ENCODE assay signal across 8 cellular contexts in genomic region chr6:151807513-151808330, GRCh38. TPM values are rescaled to one million over a fixed set of nuclear protein-coding genes. Genes with fewer than 3 reads are reported as not detected.
DNase-seq lines count a peak whose midpoint lies in the region; TF ChIP-seq lines count a peak whose summit lies in the region.

Gene ESR1 (plus strand): TSS chr6:151807682. CDS start chr6:151807913, 231 bp downstream.

- H2BK5ac ChIP-seq in mesendoderm (ENCODE audit: low read length): no peak within 1 kb of the TSS

- peak within 1 kb of the TSS; percentile 67 for H3K4me2 ChIP-seq in mesendoderm (ENCODE audit: low read length)

- DNase-seq in D341Med (ENCODE audit: low spot score) (peak; percentile 46), LNCaP clone FGC (ENCODE audit: low read depth) (peak; percentile 15), coronary artery (ENCODE audit: low spot score) (no peak), mesendoderm (peak; percentile 71), uterus (peak; percentile 71 to 83), hepatic stellate cell (ENCODE audit: low spot score) (no peak), OCI-M2 (lab: John Stamatoyannopoulos, UW; ENCODE audit: unreplicated experiment) (no peak)
- no peak for DNase-seq in effector CD8-positive, alpha-beta T cell (lab: John Stamatoyannopoulos, UW)

- H3K4me3 ChIP-seq in LNCaP clone FGC (ENCODE audit: low read depth, low read length) (no peak within 1 kb of the TSS), coronary artery (peak within 1 kb of the TSS; percentile 83), mesendoderm (ENCODE audit: low read length) (no peak within 1 kb of the TSS), uterus (peak within 1 kb of the TSS; percentile 44 to 59)

- no peak within 1 kb of the TSS for H4K5ac ChIP-seq in mesendoderm (ENCODE audit: low read length)

- H3K27ac ChIP-seq in coronary artery: peak within 1 kb of the TSS; percentile 48 to 66
- no peak within 1 kb of the TSS for H3K27ac ChIP-seq in mesendoderm (ENCODE audit: low read depth, low read length)
- H3K27ac ChIP-seq in uterus: peak within 1 kb of the TSS; percentile 95 to 99

- no peaks in the 10 kb centered on the region for H3K36me3 ChIP-seq in mesendoderm (ENCODE audit: control insufficient read depth, insufficient read depth, low read length)
- H3K36me3 ChIP-seq in uterus: no peaks in the 10 kb centered on the region

- TF ChIP-seq CTCF in LNCaP clone FGC (IDR thresholded peaks at IDR 0.05; ENCODE audit: control insufficient read depth, extremely low read depth, insufficient read depth): no peak
- no peak for TF ChIP-seq CTCF in coronary artery (IDR thresholded peaks at IDR 0.05)
- peak in 1 of 4 experiments; percentile 2 for TF ChIP-seq CTCF in uterus (IDR thresholded peaks at IDR 0.05)

- no peaks in the 10 kb centered on the region for H3K4me1 ChIP-seq in mesendoderm (ENCODE audit: control insufficient read depth, low read depth, low read length)
- no peaks in the 10 kb centered on the region for H3K4me1 ChIP-seq in uterus

- H3K79me2 ChIP-seq in mesendoderm (ENCODE audit: control insufficient read depth, insufficient read depth, low read length): no peaks in the 10 kb centered on the region

- H3K18ac ChIP-seq in mesendoderm (ENCODE audit: low read length): no peak within 1 kb of the TSS

- H3K9me3 ChIP-seq in uterus: no peaks in the 10 kb centered on the region

- no peak within 1 kb of the TSS for H2BK120ac ChIP-seq in mesendoderm (ENCODE audit: low read depth, low read length)

- H3K27me3 ChIP-seq in mesendoderm (ENCODE audit: insufficient read depth, low read length, poor library complexity) (peaks cover 33% of the 10 kb centered on the region), uterus (no peaks in the 10 kb centered on the region)

- H3K4ac ChIP-seq in mesendoderm (ENCODE audit: low read depth, low read length): no peak within 1 kb of the TSS

- H3K23ac ChIP-seq in mesendoderm (ENCODE audit: low read length): peak within 1 kb of the TSS; percentile 60

- intact Hi-C loops in uterus (cut with DNase I; ENCODE audit: low total_unique reads): no loop called here

- no peaks in the 10 kb centered on the region for H3K79me1 ChIP-seq in mesendoderm (ENCODE audit: low read length)

- peak; percentile 39 to 51 for TF ChIP-seq POLR2A in uterus (IDR thresholded peaks at IDR 0.05)

- H3K56ac ChIP-seq in mesendoderm (ENCODE audit: low read length): peak within 1 kb of the TSS; percentile 52

- no peak within 1 kb of the TSS for H2BK15ac ChIP-seq in mesendoderm (replicated peaks; ENCODE audit: low read depth)

- H3K9ac ChIP-seq in mesendoderm (ENCODE audit: low read length): no peak within 1 kb of the TSS

- WGBS in mesendoderm (ENCODE audit: extremely low coverage, insufficient coverage, low lambda C conversion rate): no CpG with 5 or more reads among the region's 67 CpGs

- no peak within 1 kb of the TSS for H2AK5ac ChIP-seq in mesendoderm (ENCODE audit: low read length)

- no peak within 1 kb of the TSS for H4K8ac ChIP-seq in mesendoderm (ENCODE audit: low read depth, low read length)

RNA-seq across cellular contexts. Expression of gene ESR1, which starts in this region (rescaled TPM):
- polyA plus RNA-seq in mesendoderm (2013, experiment 1 of 2): under 0.01 TPM
- not detected for polyA plus RNA-seq in mesendoderm (2013, experiment 2 of 2)
- total RNA-seq in uterus: 100 to 1,000 TPM in 3 of 4 donors, 10 to 100 TPM in 1; 29.1 to 225 (median 141) TPM

Comparison
In these comparisons a context has a peak if more than half of its experiments do, and no peak if none do; other contexts are left out.
1. DNase-seq: peak in D341Med (single experiment), LNCaP clone FGC (single experiment), mesendoderm (single experiment) and uterus (2 of 2); none in coronary artery (single experiment), hepatic stellate cell (single experiment), effector CD8-positive, alpha-beta T cell (single experiment) and OCI-M2 (single experiment).
2. H3K4me3 ChIP-seq: peak in coronary artery (single experiment) and uterus (2 of 2); none in LNCaP clone FGC (single experiment) and mesendoderm (single experiment).